ENCODE assay signal across 8 cellular contexts in the genomic region with DNA sequence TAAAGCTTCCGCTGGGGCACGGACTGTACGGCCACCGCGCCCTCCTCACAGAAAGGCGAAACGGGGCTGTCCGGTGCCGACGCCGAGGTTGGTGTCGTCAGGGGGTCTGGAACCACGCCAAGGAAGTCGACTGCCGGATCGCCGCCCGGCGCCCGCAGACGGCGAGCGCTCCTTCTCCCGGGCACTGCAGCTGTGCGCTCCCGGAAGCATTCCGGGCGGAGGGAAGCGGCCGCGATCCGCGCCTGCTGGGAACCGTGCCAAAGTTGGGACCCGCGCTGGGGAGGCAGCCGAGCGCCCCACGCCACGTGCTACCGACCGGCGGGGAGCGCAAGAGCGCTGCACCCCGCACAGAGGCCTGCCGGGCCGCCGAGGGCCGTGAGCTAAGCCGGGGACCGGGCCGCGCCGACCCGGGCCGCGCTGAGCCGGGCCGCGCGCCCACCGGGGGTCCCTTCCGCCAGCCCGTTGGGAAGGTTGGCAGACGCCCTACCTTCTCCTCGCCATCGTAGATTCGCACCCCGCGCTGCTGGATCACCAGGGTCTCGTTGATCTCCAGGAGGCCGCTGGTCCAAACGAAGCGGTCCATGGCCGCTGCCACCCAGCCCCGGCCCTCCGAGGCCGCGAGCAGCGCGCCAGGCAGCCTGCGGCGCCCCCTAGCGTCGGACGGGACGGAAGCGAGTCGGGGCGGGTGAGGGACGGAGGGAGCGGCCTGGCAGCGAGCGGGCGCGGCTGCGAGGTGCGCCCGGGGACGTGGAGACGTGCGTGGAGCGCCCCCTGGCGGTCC.
DNase-seq lines count a peak whose midpoint lies in the region; ATAC-seq and TF ChIP-seq lines count a peak whose summit lies in the region.

A gene with protein sequence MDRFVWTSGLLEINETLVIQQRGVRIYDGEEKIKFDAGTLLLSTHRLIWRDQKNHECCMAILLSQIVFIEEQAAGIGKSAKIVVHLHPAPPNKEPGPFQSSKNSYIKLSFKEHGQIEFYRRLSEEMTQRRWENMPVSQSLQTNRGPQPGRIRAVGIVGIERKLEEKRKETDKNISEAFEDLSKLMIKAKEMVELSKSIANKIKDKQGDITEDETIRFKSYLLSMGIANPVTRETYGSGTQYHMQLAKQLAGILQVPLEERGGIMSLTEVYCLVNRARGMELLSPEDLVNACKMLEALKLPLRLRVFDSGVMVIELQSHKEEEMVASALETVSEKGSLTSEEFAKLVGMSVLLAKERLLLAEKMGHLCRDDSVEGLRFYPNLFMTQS (minus strand): TSS at position 623 of the 781 bp plus-strand sequence. CDS start 40 bp downstream, at position 583.

- in situ Hi-C loops in GM18951 (cut with MboI; ENCODE audit: low sequenced_read_pairs, unreplicated experiment) = no loop called here

- DNase-seq in AG09319 (ENCODE audit: extremely low read depth, low read depth) = peak; percentile 83
- DNase-seq in NCI-H345 (lab: John Stamatoyannopoulos, UW) = peak; percentile 92
- peak; percentile 95 to 96 (median 96) for DNase-seq in activated CD4-positive, CD25-positive, alpha-beta regulatory T cell (lab: John Stamatoyannopoulos, UW)
- DNase-seq in central memory CD4-positive, alpha-beta T cell = peak; percentile 93
- peak; percentile 90 for DNase-seq in iris pigment epithelial cell (ENCODE audit: low read depth)
- DNase-seq in stimulated activated CD4-positive, alpha-beta T cell treated with anti-CD3 and anti-CD28 coated beads, Interleukin-12 subunit alpha, Interleukin-12 subunit beta, amount 100 ng/mL, for 4 hours = peak; percentile 97

- ATAC-seq in HG03196 (IDR thresholded peaks at IDR 0.05; ENCODE audit: unreplicated experiment) = peak; percentile 72

- peak; percentile 91 for TF ChIP-seq POLR2A in GM18951 (IDR thresholded peaks at IDR 0.05; ENCODE audit: extremely low read depth, insufficient read depth, insufficient read length)

- peak; percentile 81; the same call in 1 of the 2 replicates for TF ChIP-seq CTCF in AG09319 (IDR thresholded peaks at IDR 0.05; ENCODE audit: low read depth, low read length)

Comparison
In these comparisons a context has a peak if more than half of its experiments do, and no peak if none do; other contexts are left out.
1. Peak in every context shown above with its lines: DNase-seq and ATAC-seq.